ENCODE assay signal across 26 cellular contexts in the genomic region with DNA sequence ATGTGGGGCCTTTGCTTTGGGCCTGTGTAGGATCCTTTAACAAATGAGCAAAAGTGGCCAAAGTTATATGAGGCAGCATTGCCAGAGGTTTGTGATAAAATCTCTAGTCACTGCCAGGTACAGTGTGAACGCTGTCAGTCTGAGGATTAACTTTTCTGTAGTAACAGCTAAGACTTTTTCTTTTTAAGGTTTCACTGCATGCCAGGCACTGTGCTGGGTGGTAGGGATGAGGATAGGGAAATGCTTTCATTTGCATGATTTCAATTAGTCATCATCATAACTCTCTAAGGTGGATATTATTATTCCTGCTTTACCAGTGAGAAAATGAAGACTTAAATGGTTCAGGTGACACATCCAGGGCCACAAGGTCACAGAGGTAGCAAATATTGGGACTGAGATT.
"Had no signal": no experiment of that assay in that cellular context is flagged by ENCODE, and none has a peak within 500 bp of the region (broad histone marks: within the 10 kb centered on the region; RNA-seq: fewer than 3 reads in every experiment).

No MANE protein-coding gene starts in this region.

- H3K9me3 Mint-ChIP-seq: natural killer cell; neural progenitor cell; stimulated activated naive CD8-positive, alpha-beta T cell treated with anti-CD3 and anti-CD28 coated beads, Interleukin-15, amount 100 ng/mL, for 72 hours had no signal

- H3K4me2 ChIP-seq: neural progenitor cell had no signal

- H3K27ac Mint-ChIP-seq: mesothelial cell of epicardium; naive B cell; natural killer cell; neural progenitor cell; progenitor cell of endocrine pancreas; stimulated activated memory B cell treated with anti-CD40 and anti-IgM and Interleukin-4, amounts not matched to agents 10 μg/mL and 1 μg/mL and 100 μg/mL, for 72 hours; stimulated activated naive CD8-positive, alpha-beta T cell treated with anti-CD3 and anti-CD28 coated beads, Interleukin-15, amount 100 ng/mL, for 72 hours had no signal

- H3K4me1 Mint-ChIP-seq: mesothelial cell of epicardium; naive B cell; natural killer cell; neural progenitor cell; stimulated activated memory B cell treated with anti-CD40 and anti-IgM and Interleukin-4, amounts not matched to agents 10 μg/mL and 1 μg/mL and 100 μg/mL, for 72 hours; stimulated activated naive CD8-positive, alpha-beta T cell treated with anti-CD3 and anti-CD28 coated beads, Interleukin-15, amount 100 ng/mL, for 72 hours had no signal

- H3K4me1 ChIP-seq: lower lobe of right lung, neural progenitor cell, spleen, transverse colon, vagina had no signal

- H3K27ac ChIP-seq: left lung, lower lobe of right lung, neural progenitor cell, neutrophil, ovary, sigmoid colon, spleen, transverse colon, upper lobe of left lung, vagina had no signal

- DNase-seq: hippocampal formation; left colon; left lung; lower lobe of right lung; mesendoderm; naive B cell; natural killer cell; nephron progenitor cell; occipital lobe; ovary; right cardiac atrium; sigmoid colon; small intestine; spleen; stimulated activated CD4-positive, alpha-beta T cell treated with anti-CD3 and anti-CD28 coated beads, Interleukin-4, amount 100 ng/mL, for 24 hours; stimulated activated naive CD4-positive, alpha-beta T cell treated with Interleukin-2 at 50 U/mL for 16 hours; stimulated activated naive CD8-positive, alpha-beta T cell treated with anti-CD3 and anti-CD28 coated beads, Interleukin-15, amount 100 ng/mL, for 72 hours; substantia nigra; transverse colon; upper lobe of left lung had no signal

- H3K36me3 ChIP-seq: left lung, lower lobe of right lung, neural progenitor cell, neutrophil, ovary, sigmoid colon, spleen, transverse colon, upper lobe of left lung, vagina had no signal

- H3K9me3 ChIP-seq: left lung, lower lobe of right lung, neutrophil, ovary, sigmoid colon, transverse colon, upper lobe of left lung, vagina had no signal

- H3K9ac ChIP-seq: neural progenitor cell had no signal

- H2AFZ ChIP-seq: neural progenitor cell had no signal

- ATAC-seq: left colon; left lung; stimulated activated memory B cell treated with anti-CD40 and anti-IgM and Interleukin-4, amounts not matched to agents 10 μg/mL and 1 μg/mL and 100 μg/mL, for 72 hours; stimulated activated naive CD8-positive, alpha-beta T cell treated with anti-CD3 and anti-CD28 coated beads, Interleukin-15, amount 100 ng/mL, for 72 hours had no signal

- H3K27me3 ChIP-seq: left lung, neural progenitor cell, neutrophil, ovary, sigmoid colon, spleen, transverse colon, upper lobe of left lung, vagina had no signal

- H3K27me3 Mint-ChIP-seq: stimulated activated memory B cell treated with anti-CD40 and anti-IgM and Interleukin-4, amounts not matched to agents 10 μg/mL and 1 μg/mL and 100 μg/mL, for 72 hours; stimulated activated naive CD8-positive, alpha-beta T cell treated with anti-CD3 and anti-CD28 coated beads, Interleukin-15, amount 100 ng/mL, for 72 hours had no signal

- H3K4me3 Mint-ChIP-seq: mesothelial cell of epicardium; naive B cell; natural killer cell; nephron progenitor cell; neural progenitor cell; stimulated activated memory B cell treated with anti-CD40 and anti-IgM and Interleukin-4, amounts not matched to agents 10 μg/mL and 1 μg/mL and 100 μg/mL, for 72 hours; stimulated activated naive CD8-positive, alpha-beta T cell treated with anti-CD3 and anti-CD28 coated beads, Interleukin-15, amount 100 ng/mL, for 72 hours had no signal

- H3K4me3 ChIP-seq: left lung, lower lobe of right lung, neural progenitor cell, ovary, sigmoid colon, spleen, transverse colon, upper lobe of left lung, vagina had no signal

- H3K36me3 Mint-ChIP-seq: naive B cell; natural killer cell; neural progenitor cell; stimulated activated memory B cell treated with anti-CD40 and anti-IgM and Interleukin-4, amounts not matched to agents 10 μg/mL and 1 μg/mL and 100 μg/mL, for 72 hours had no signal
